8 cellular contexts compared by ENCODE assay signal in genomic region chr5:83471405-83472212, GRCh38. TPM values are rescaled to one million over a fixed set of nuclear protein-coding genes. Genes with fewer than 3 reads are reported as not detected.
A peak's percentile ranks its signal among the peaks of the same experiment; 100 is the strongest.
DNase-seq lines count a peak whose midpoint lies in the region; ATAC-seq and TF ChIP-seq lines count a peak whose summit lies in the region.

VCAN (plus strand) TSS chr5:83471744; CDS start chr5:83483519, 11,775 bp downstream.

- peak within 1 kb of the TSS; percentile 53 for H3K14ac ChIP-seq in trophoblast cell (ENCODE audit: low read length)

- peak within 1 kb of the TSS; percentile 26 for H3K27ac ChIP-seq in angular gyrus (ENCODE audit: low read depth, low read length)
- H3K27ac ChIP-seq in right atrium auricular region, result peak within 1 kb of the TSS; percentile 74 to 86
- no peak within 1 kb of the TSS for H3K27ac ChIP-seq in trophoblast cell (ENCODE audit: low read depth, low read length)

- H2BK12ac ChIP-seq in trophoblast cell (ENCODE audit: low read length), result peak within 1 kb of the TSS; percentile 24

- H3K79me1 ChIP-seq in trophoblast cell (ENCODE audit: low read length), result peaks cover 2% of the 10 kb centered on the region

- peak within 1 kb of the TSS; percentile 29 for H2BK120ac ChIP-seq in trophoblast cell (ENCODE audit: insufficient read depth, low read length, poor library complexity)

- no peak within 1 kb of the TSS for H2AK5ac ChIP-seq in trophoblast cell (ENCODE audit: low read length)

- H3K27me3 ChIP-seq in MG63 (peaks cover 8% of the 10 kb centered on the region; the same call in 1 of the 2 replicates), right atrium auricular region (peaks cover 7 to 14% of the 10 kb centered on the region in 2 donors), trophoblast cell (ENCODE audit: insufficient read depth, low read length) (peaks cover 3% of the 10 kb centered on the region)

- H3K4me1 ChIP-seq in right atrium auricular region (peaks cover 0 to 44% of the 10 kb centered on the region in 2 donors), trophoblast cell (ENCODE audit: control insufficient read depth in 1 of 2, insufficient read depth in 2 of 2, low read length in 2 of 2) (peaks cover 11 to 13% of the 10 kb centered on the region in 2 experiments)

- no peak within 1 kb of the TSS for H4K91ac ChIP-seq in trophoblast cell (ENCODE audit: low read depth, low read length)

- no peak within 1 kb of the TSS for H3K4ac ChIP-seq in trophoblast cell (ENCODE audit: low read depth, low read length)

- peak within 1 kb of the TSS; percentile 30 for H4K8ac ChIP-seq in trophoblast cell (ENCODE audit: low read depth, low read length)

- no peak within 1 kb of the TSS for H3K9ac ChIP-seq in trophoblast cell (ENCODE audit: low read length)

- H3K79me2 ChIP-seq in trophoblast cell (ENCODE audit: control insufficient read depth, insufficient read depth, low read length, poor library complexity), result peaks cover 2% of the 10 kb centered on the region

- peak within 1 kb of the TSS; percentile 89 for H3K4me2 ChIP-seq in trophoblast cell (ENCODE audit: low read length)

- peak within 1 kb of the TSS; percentile 50 for H2AFZ ChIP-seq in trophoblast cell (ENCODE audit: insufficient read depth, low read length, poor library complexity)

- ATAC-seq in HG03565 (IDR thresholded peaks at IDR 0.05; ENCODE audit: unreplicated experiment) (no peak), GM18870 (IDR thresholded peaks at IDR 0.05; ENCODE audit: unreplicated experiment) (no peak)

- WGBS in trophoblast cell (ENCODE audit: extremely low coverage, insufficient coverage, insufficient read length), result no CpG with 5 or more reads among the region's 43 CpGs

- H3K36me3 ChIP-seq in MG63 (no peaks in the 10 kb centered on the region), right atrium auricular region (no peaks in the 10 kb centered on the region), trophoblast cell (ENCODE audit: control insufficient read depth in 1 of 2, insufficient read depth in 2 of 2, low read length in 2 of 2) (no peaks in the 10 kb centered on the region)

- H2BK5ac ChIP-seq in trophoblast cell (ENCODE audit: low read depth, low read length, poor library complexity), result no peak within 1 kb of the TSS

- no peak within 1 kb of the TSS for H3K23ac ChIP-seq in trophoblast cell (ENCODE audit: low read length)

- peak within 1 kb of the TSS; percentile 72 for H3K18ac ChIP-seq in trophoblast cell (ENCODE audit: low read length)

- peak; percentile 19 for DNase-seq in DMS114 treated with DMSO at 0.1 percent for 48 hours (lab: John Stamatoyannopoulos, UW; ENCODE audit: unreplicated experiment)
- peak; percentile 76 for DNase-seq in MG63
- peak; percentile 90 for DNase-seq in right atrium auricular region (ENCODE audit: low spot score)
- DNase-seq in trophoblast cell, result peak; percentile 74 to 81
- DNase-seq in NCI-H2107 treated with DMSO at 0.1 percent for 48 hours (lab: John Stamatoyannopoulos, UW; ENCODE audit: unreplicated experiment), result no peak

- peak within 1 kb of the TSS; percentile 69 for H4K12ac ChIP-seq in trophoblast cell (ENCODE audit: low read depth, low read length)

- H3K4me3 ChIP-seq in MG63 (peak within 1 kb of the TSS; percentile 59), right atrium auricular region (peak within 1 kb of the TSS; percentile 48 to 56), trophoblast cell (ENCODE audit: low read depth, low read length) (peak within 1 kb of the TSS; percentile 66)

- H3K9me3 ChIP-seq in MG63 (no peaks in the 10 kb centered on the region), right atrium auricular region (no peaks in the 10 kb centered on the region), trophoblast cell (ENCODE audit: insufficient read depth, low read depth, low read length) (no peaks in the 10 kb centered on the region)

- TF ChIP-seq CTCF in right atrium auricular region (IDR thresholded peaks at IDR 0.05), result no peak

RNA-seq across cellular contexts. Expression of gene VCAN, which starts in this region (rescaled TPM):
- 26.6 and 36.9 TPM in 2 replicates for total RNA-seq in MG63 (2014; rRNA removed; shearing (Covaris generic); ENCODE audit: low replicate concordance)
- total RNA-seq in right atrium auricular region, result 100 to 1,000 TPM in 1 of 2 donors, 10 to 100 TPM in 1; 72.0 to 139 TPM
- 6.8 and 8.0 TPM in 2 replicates for polyA plus RNA-seq in trophoblast cell (2013)
